13 cellular contexts compared by ENCODE assay signal in the genomic region with DNA sequence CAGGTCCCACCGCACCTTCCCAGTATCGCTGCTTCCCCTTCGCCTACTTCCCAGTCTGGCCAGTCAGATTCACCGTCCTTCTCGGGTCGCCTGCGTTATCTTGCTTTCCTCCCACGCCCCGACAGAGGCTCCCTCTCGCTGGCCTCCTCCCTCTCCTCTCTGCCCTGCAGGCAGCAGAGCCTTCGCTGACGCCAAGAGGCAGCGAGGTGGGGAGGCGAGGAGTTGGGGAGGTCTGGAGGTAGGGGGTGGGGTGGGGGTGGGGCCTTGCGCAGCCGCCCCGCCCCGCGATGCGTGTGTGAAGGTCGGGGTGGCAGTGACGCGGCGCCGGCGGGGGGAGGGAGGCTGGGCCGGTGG. TPM values are rescaled to one million over a fixed set of nuclear protein-coding genes. Genes with fewer than 3 reads are reported as not detected.
A peak's percentile ranks its signal among the peaks of the same experiment; 100 is the strongest.
DNase-seq lines count a peak whose midpoint lies in the region; ATAC-seq and TF ChIP-seq lines count a peak whose summit lies in the region.
"Not testable (repeated sequence)": the region's sequence is repeated elsewhere in the genome, so short reads cannot be mapped to it uniquely, and the experiment has no call there.
"Had no signal": no experiment of that assay in that cellular context is flagged by ENCODE, and none has a peak within 500 bp of the region (broad histone marks: within the 10 kb centered on the region; RNA-seq: fewer than 3 reads in every experiment).

IQSEC3 (plus strand) TSS at position 340 of the 354 bp plus-strand sequence. CDS start 116 bp downstream, outside the sequence.

- not testable (repeated sequence) for TF ChIP-seq RAD21 in IMR-90 (IDR thresholded peaks at IDR 0.05; ENCODE audit: low read length)

- not testable (repeated sequence) for H3K23ac ChIP-seq in IMR-90 (ENCODE audit: low read depth, low read length)

- POLR2A ChIA-PET in IMR-90 (lab: Charles Lee; ENCODE audit: unreplicated experiment), result not testable (repeated sequence)

- H3K4me3 ChIP-seq in IMR-90 (ENCODE audit: insufficient read depth, low read depth, low read length) (peak within 1 kb of the TSS; percentile 45), endocrine pancreas (ENCODE audit: control insufficient read depth, insufficient read depth, low read length) (peak within 1 kb of the TSS; percentile 22), neuron (ENCODE audit: low read length) (peak within 1 kb of the TSS; percentile 38), stomach (peak within 1 kb of the TSS in 3 of 4 donors; percentile 9 to 23 (median 12))
- H3K4me3 ChIP-seq in body of pancreas, hepatocyte, lower lobe of right lung: not testable (repeated sequence)

- BruUV-seq in IMR-90 (replicated peaks; lab: Mats Ljungman, UMichigan), result not testable (repeated sequence)

- H3K4ac ChIP-seq in IMR-90 (ENCODE audit: low read depth, low read length), result not testable (repeated sequence)

- dilution Hi-C loops in IMR-90 (cut with HindIII; ENCODE audit: low sequenced_read_pairs, unreplicated experiment), result not testable (repeated sequence)

- not testable (repeated sequence) for H2BK20ac ChIP-seq in IMR-90 (ENCODE audit: low read depth, low read length)

- peak within 1 kb of the TSS; percentile 54; the same call in 1 of the 2 replicates for H3K9ac ChIP-seq in IMR-90 (ENCODE audit: low read depth, low read length)
- peak within 1 kb of the TSS; percentile 51 for H3K9ac ChIP-seq in endocrine pancreas (ENCODE audit: control insufficient read depth, insufficient read depth, low read length)

- H3K79me1 ChIP-seq in IMR-90 (ENCODE audit: low read depth in 1 of 2, low read length in 2 of 2), result not testable (repeated sequence)

- not testable (repeated sequence) for H2AK5ac ChIP-seq in IMR-90 (ENCODE audit: low read depth, low read length)

- H4K5ac ChIP-seq in IMR-90 (ENCODE audit: low read depth, low read length), result not testable (repeated sequence)

- peak within 1 kb of the TSS; percentile 23; the same call in 1 of the 2 replicates for H2BK120ac ChIP-seq in IMR-90 (ENCODE audit: low read depth, low read length)

- not testable (repeated sequence) for TF ChIP-seq EP300 in stomach (IDR thresholded peaks at IDR 0.05)

- TF ChIP-seq CTCF in IMR-90 (conservative IDR thresholded peaks at IDR 0.05; ENCODE audit: low read depth, low read length); body of pancreas (IDR thresholded peaks at IDR 0.05); hepatocyte (IDR thresholded peaks at IDR 0.05; ENCODE audit: poor library complexity); lower lobe of right lung (IDR thresholded peaks at IDR 0.05); stomach (IDR thresholded peaks at IDR 0.05): not testable (repeated sequence)

- not testable (repeated sequence) for H2BK15ac ChIP-seq in IMR-90 (ENCODE audit: low read depth, low read length)

- H3K9me1 ChIP-seq in IMR-90 (ENCODE audit: insufficient read depth, low read length), result not testable (repeated sequence)

- H3K79me2 ChIP-seq in hepatocyte, result not testable (repeated sequence)

- not testable (repeated sequence) for H4K91ac ChIP-seq in IMR-90 (ENCODE audit: insufficient read depth, low read depth, low read length)

- H4K20me1 ChIP-seq in IMR-90 (ENCODE audit: insufficient read depth, low read length); hepatocyte (ENCODE audit: insufficient read depth, poor library complexity, severe bottlenecking): not testable (repeated sequence)

- in situ Hi-C loops in G401 (cut with HindIII; ENCODE audit: low sequenced_read_pairs); IMR-90 (cut with MboI; ENCODE audit: low sequenced_read_pairs): not testable (repeated sequence)

- not testable (repeated sequence) for H3K36me3 ChIP-seq in IMR-90 (ENCODE audit: control insufficient read depth, insufficient read depth, low read length); body of pancreas (replicated peaks in 1 of 2; ENCODE audit: insufficient read depth in 1 of 2, low read depth in 2 of 2); endocrine pancreas (ENCODE audit: control insufficient read depth, insufficient read depth, low read length); hepatocyte (replicated peaks; ENCODE audit: insufficient read depth, low read depth); lower lobe of right lung; neuron (ENCODE audit: insufficient read depth, low read length); stomach

- ATAC-seq in IMR-90 (ENCODE audit: low read depth) (peak; percentile 64), body of pancreas (peak; percentile 12), lower lobe of right lung (peak; percentile 3 to 22)

- not testable (repeated sequence) for H4K8ac ChIP-seq in IMR-90 (ENCODE audit: low read depth in 2 of 2, low read length in 2 of 2)

- H3K27ac ChIP-seq in IMR-90 (ENCODE audit: insufficient read depth, low read length) (peak within 1 kb of the TSS; percentile 73), hepatocyte (peak within 1 kb of the TSS; percentile 80), stomach (peak within 1 kb of the TSS in 1 of 5 donors; percentile 38)
- not testable (repeated sequence) for H3K27ac ChIP-seq in body of pancreas, lower lobe of right lung

- no CpG with 5 or more reads among the region's 27 CpGs for WGBS in IMR-90 (ENCODE audit: extremely low coverage in 2 of 2, insufficient read length in 1 of 2), 2 experiments
- WGBS in body of pancreas, 2 donors, result 0 to 3% methylated on average over 1 to 8 of the region's 27 CpGs
- WGBS in hepatocyte (ENCODE audit: low lambda C conversion rate, missing lambda C conversion rate), result no CpG with 5 or more reads among the region's 27 CpGs
- WGBS in stomach, 5 donors, result 0 to 16% (median 0%) methylated on average over 1 to 11 of the region's 27 CpGs

- H2BK5ac ChIP-seq in IMR-90 (ENCODE audit: low read depth, low read length, poor library complexity, severe bottlenecking), result peak within 1 kb of the TSS; percentile 83

- H3K56ac ChIP-seq in IMR-90 (ENCODE audit: extremely low read depth, insufficient read depth, low read length), result not testable (repeated sequence)

- H3K27me3 ChIP-seq in IMR-90 (ENCODE audit: control insufficient read depth, insufficient read depth, low read length); body of pancreas; endocrine pancreas (ENCODE audit: control insufficient read depth, insufficient read depth, low read length); neuron (ENCODE audit: insufficient read depth, low read length): not testable (repeated sequence)
- H3K27me3 ChIP-seq in hepatocyte (peaks cover 26% of the 10 kb centered on the region), lower lobe of right lung (ENCODE audit: low read depth) (peaks cover 20% of the 10 kb centered on the region), stomach (peaks cover 7 to 55% (median 10%) of the 10 kb centered on the region in 3 donors)

- not testable (repeated sequence) for H3K4me1 ChIP-seq in IMR-90 (ENCODE audit: control insufficient read depth, insufficient read depth, low read length); body of pancreas; endocrine pancreas (ENCODE audit: control insufficient read depth, insufficient read depth, low read length); hepatocyte (ENCODE audit: insufficient read depth); lower lobe of right lung; neuron (ENCODE audit: insufficient read depth, low read length); stomach

- intact Hi-C loops in IMR-90 (cut with micrococcal nuclease); body of pancreas (cut with DNase I); lower lobe of right lung (cut with DNase I); stomach (cut with DNase I; ENCODE audit: low total_unique reads): not testable (repeated sequence)

- H2AFZ ChIP-seq in IMR-90 (replicated peaks; ENCODE audit: low read length, poor library complexity); hepatocyte; neuron (ENCODE audit: low read depth, low read length): not testable (repeated sequence)

- H3K9me2 ChIP-seq in hepatocyte (replicated peaks; ENCODE audit: insufficient read depth), result not testable (repeated sequence)

- CTCF ChIA-PET in IMR-90 (lab: Yijun Ruan, JAX), result not testable (repeated sequence)

- not testable (repeated sequence) for H2AK9ac ChIP-seq in IMR-90 (replicated peaks; ENCODE audit: low read depth, low read length, poor library complexity)

- H3K18ac ChIP-seq in IMR-90 (ENCODE audit: low read depth, low read length), result peak within 1 kb of the TSS; percentile 49; the same call in 1 of the 2 replicates

- H3K4me2 ChIP-seq in IMR-90 (ENCODE audit: low read depth, low read length) (peak within 1 kb of the TSS; percentile 72), hepatocyte (peak within 1 kb of the TSS; percentile 93)

- not testable (repeated sequence) for H3K14ac ChIP-seq in IMR-90 (replicated peaks; ENCODE audit: low read depth, low read length)

- not testable (repeated sequence) for TF ChIP-seq POLR2A in IMR-90 (IDR thresholded peaks at IDR 0.05; ENCODE audit: low read depth, low read length); body of pancreas (IDR thresholded peaks at IDR 0.05); stomach (IDR thresholded peaks at IDR 0.05)

- DNase-seq in G401 (ENCODE audit: low spot score), result peak; percentile 72
- DNase-seq in IMR-90; body of pancreas; hepatocyte (ENCODE audit: low spot score); lower lobe of right lung; stomach: not testable (repeated sequence)

- not testable (repeated sequence) for H3K9me3 ChIP-seq in IMR-90 (ENCODE audit: control insufficient read depth, insufficient read depth, low read length); body of pancreas; endocrine pancreas (ENCODE audit: control insufficient read depth, low read length); hepatocyte (ENCODE audit: low read depth); lower lobe of right lung; neuron (ENCODE audit: low read length); stomach

RNA-seq across cellular contexts. Expression of gene IQSEC3, which starts in this region (rescaled TPM):
- not detected in 2 replicates for total RNA-seq in G401 (2014; rRNA removed; shearing (Covaris generic))
- total RNA-seq in IMR-90 (2012; rRNA removed), result not detected in 2 replicates
- polyA plus RNA-seq in IMR-90 (2012; rRNA removed), result 0.10 TPM in 2 replicates
- polyA plus RNA-seq in IMR-90 (2012; cell fraction: cytosol; rRNA removed), result 0.03 and 0.08 TPM in 2 replicates
- polyA plus RNA-seq in IMR-90 (2012; cell fraction: nucleus; rRNA removed; ENCODE audit: low replicate concordance), result 0.92 and 1.2 TPM in 2 replicates
- 1 to 10 TPM in 1 of 2 donors, under 1 TPM in 1; 0.78 to 1.6 TPM for total RNA-seq in body of pancreas
- total RNA-seq in hepatocyte, result 0.36 and 0.70 TPM in 2 replicates
- polyA plus RNA-seq in hepatocyte, result 2.7 and 4.3 TPM in 2 replicates
- total RNA-seq in lower lobe of right lung, result 10.7 TPM
- 1 to 10 TPM in 1 of 5 donors, under 1 TPM in 2, not detected in 2; 0.45 to 1.0 (median 0.73) TPM for total RNA-seq in stomach
- 1 to 10 TPM in 2 of 3 donors, under 1 TPM in 1; 0.08 to 1.7 (median 1.6) TPM for polyA plus RNA-seq in stomach
- total RNA-seq: A673, H4, LHCN-M2, PC-9 had no signal
- polyA plus RNA-seq: IgD-negative memory B cell had no signal

Comparison
In these comparisons a context has a peak if more than half of its experiments do, and no peak if none do; other contexts are left out.
1. Peak in DNase-seq in G401; RNA of the gene not detected or under 1 TPM.
2. ATAC-seq: peak in every context shown above with its lines; median percentile 64 in IMR-90; 12 in lower lobe of right lung; 12 in body of pancreas.